In the genomic region with DNA sequence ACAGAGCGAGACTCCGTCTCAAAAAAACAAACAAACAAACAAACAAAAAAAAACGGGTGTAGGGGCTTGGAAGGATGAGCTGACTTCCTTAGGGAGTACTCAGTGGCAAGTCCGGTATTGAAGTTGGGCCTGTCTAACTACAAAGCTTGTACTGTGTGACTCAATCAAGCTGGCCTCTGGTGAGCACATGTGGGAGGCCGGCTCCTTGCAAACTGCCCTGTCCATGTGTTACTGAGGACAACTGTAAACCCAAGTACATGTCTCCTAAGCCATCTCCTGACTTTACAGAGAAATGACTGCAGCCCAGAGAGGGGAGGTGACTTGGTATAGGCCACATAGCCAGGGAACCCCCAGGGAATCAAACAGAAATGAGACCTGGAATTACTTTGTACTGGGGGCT, we compare ENCODE assay signal across 1 cellular context.
TF ChIP-seq lines count a peak whose summit lies in the region.

No MANE protein-coding gene starts in this region.

TF ChIP-seq in IMR-90, 13 proteins besides CTCF, POLR2A, EP300 and RAD21:
- no peak for TF ChIP-seq FOS (IDR thresholded peaks at IDR 0.05; ENCODE audit: low read depth, low read length)
- no peak for TF ChIP-seq MAFK (IDR thresholded peaks at IDR 0.05; ENCODE audit: low read depth, low read length)
- TF ChIP-seq MAZ (IDR thresholded peaks at IDR 0.05; ENCODE audit: borderline replicate concordance, low read depth, low read length) = no peak
- no peak for TF ChIP-seq USF2 (IDR thresholded peaks at IDR 0.05; ENCODE audit: low read depth, low read length)
- no peak for TF ChIP-seq NFE2L2 (IDR thresholded peaks at IDR 0.05; ENCODE audit: low read depth, low read length)
- TF ChIP-seq BHLHE40 (IDR thresholded peaks at IDR 0.05; ENCODE audit: low read depth, low read length) = no peak
- no peak for TF ChIP-seq MXI1 (IDR thresholded peaks at IDR 0.05; ENCODE audit: borderline replicate concordance, low read depth, low read length)
- no peak for TF ChIP-seq RFX5 (IDR thresholded peaks at IDR 0.05; ENCODE audit: low read depth, low read length)
- TF ChIP-seq CEBPB (IDR thresholded peaks at IDR 0.05; ENCODE audit: low read depth, low read length) = no peak
- no peak for TF ChIP-seq RCOR1 (IDR thresholded peaks at IDR 0.05; ENCODE audit: insufficient replicate concordance, low read length)
